8 cellular contexts compared by ENCODE assay signal in the genomic region with DNA sequence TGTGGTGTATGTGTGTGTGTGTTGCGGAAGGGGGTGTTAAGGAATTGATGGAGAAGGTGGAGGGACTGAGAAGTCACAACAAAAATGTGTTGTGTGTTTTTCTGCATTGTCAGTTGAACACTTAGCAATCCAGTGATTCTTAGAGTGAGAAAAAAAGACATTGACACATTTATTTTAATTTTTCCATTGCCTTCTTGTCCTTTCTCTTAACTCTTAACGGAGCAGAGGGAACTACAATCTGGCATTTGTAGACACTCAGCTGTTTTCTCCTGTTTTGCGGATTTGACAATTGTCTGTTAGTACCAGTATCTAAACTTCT. TPM values are rescaled to one million over a fixed set of nuclear protein-coding genes. Genes with fewer than 3 reads are reported as not detected.
DNase-seq lines count a peak whose midpoint lies in the region; ATAC-seq and TF ChIP-seq lines count a peak whose summit lies in the region.

No MANE protein-coding gene starts in this region.

- H3K27ac ChIP-seq in SK-N-SH (ENCODE audit: low read depth in 2 of 2, low read length in 1 of 2) (peak overlapping the region; percentile 71 to 99; a peak in 3 of 4 replicates), psoas muscle (peak overlapping the region; percentile 94)

- CTCF ChIA-PET in SK-N-SH (lab: Yijun Ruan, JAX) = interaction anchor here (1.1 to 4.7 kb wide), 5 partner anchors 7 to 783 kb away, joined by 3 to 46 read pairs (median 4); partner anchors contain the start of gene LHX9

- no peak for TF ChIP-seq EP300 in SK-N-SH (IDR thresholded peaks at IDR 0.05; ENCODE audit: borderline replicate concordance in 1 of 2, low read depth in 1 of 2, low read length in 1 of 2)

- no peaks in the 10 kb centered on the region for H3K9me3 ChIP-seq in SK-N-SH
- H3K9me3 ChIP-seq in psoas muscle = no peaks in the 10 kb centered on the region

- 38% methylated on average over 3 of the region's 3 CpGs for WGBS in SK-N-SH (ENCODE audit: low lambda C conversion rate)
- WGBS in psoas muscle, 3 donors = 34 to 52% (median 38%) methylated on average over 3 of the region's 3 CpGs

- H2AFZ ChIP-seq in SK-N-SH (ENCODE audit: low read depth) = peak overlapping the region; percentile 99

- H3K4me2 ChIP-seq in SK-N-SH = peak overlapping the region; percentile 74

- ATAC-seq in psoas muscle (peak in 1 of 4 donors; percentile 5), GM21526 (IDR thresholded peaks at IDR 0.05; ENCODE audit: low FRiP score, unreplicated experiment) (no peak)

- no peak for TF ChIP-seq RAD21 in SK-N-SH (IDR thresholded peaks at IDR 0.05; ENCODE audit: low read length)

- POLR2A ChIA-PET in SK-N-SH (lab: Yijun Ruan, JAX) = interaction anchor here (0.6 to 1.3 kb wide), 4 partner anchors 7 to 210 kb away, joined by 3 to 4 read pairs (median 3); no protein-coding TSS in a partner anchor

- H3K27me3 ChIP-seq in SK-N-SH (ENCODE audit: insufficient read depth) (no peaks in the 10 kb centered on the region), psoas muscle (ENCODE audit: insufficient read depth in 3 of 3, low read length in 2 of 3) (peaks cover 0 to 14% (median 3%) of the 10 kb centered on the region in 3 donors)

- no peaks in the 10 kb centered on the region for H3K9me2 ChIP-seq in SK-N-SH

- TF ChIP-seq CTCF in GM12864 (IDR thresholded peaks at IDR 0.05; ENCODE audit: low read depth, low read length, missing control alignments) = no peak
- no peak for TF ChIP-seq CTCF in SK-N-SH (IDR thresholded peaks at IDR 0.05)
- TF ChIP-seq CTCF in foreskin fibroblast (IDR thresholded peaks at IDR 0.05; ENCODE audit: low read depth, low read length) = no peak
- no peak for TF ChIP-seq CTCF in psoas muscle (IDR thresholded peaks at IDR 0.05)

- peaks cover 4% of the 10 kb centered on the region for H3F3A ChIP-seq in SK-N-SH (replicated peaks; ENCODE audit: insufficient read depth)

- peak overlapping the region; percentile 89 for H3K9ac ChIP-seq in SK-N-SH

- DNase-seq in GM12864 (ENCODE audit: low read depth) (no peak), SK-N-SH (no peak), foreskin fibroblast (no peak), psoas muscle (no peak), DMS114 treated with DMSO at 0.1 percent for 48 hours (lab: John Stamatoyannopoulos, UW; ENCODE audit: unreplicated experiment) (no peak), HK-2 (ENCODE audit: unreplicated experiment) (no peak), cerebellar cortex (ENCODE audit: low spot score) (no peak)

- peaks cover 5 to 6% of the 10 kb centered on the region in 2 experiments; a peak in 2 of 4 replicates for H3K4me1 ChIP-seq in SK-N-SH (ENCODE audit: control insufficient read depth in 1 of 2, insufficient read depth in 2 of 2, low read depth in 1 of 2, low read length in 1 of 2)
- peaks cover 9% of the 10 kb centered on the region for H3K4me1 ChIP-seq in psoas muscle

- intact Hi-C loops in psoas muscle (cut with DNase I) = loop anchor here in 1 of 2 donors (5.0 to 10.0 kb wide), 2 partner anchors 131 to 252 kb away; partner anchors contain the start of gene NEK7

- 0 out of 2 replicates have a peak, but pooled peaks cover 7% of the 10 kb centered on the region for H3K79me2 ChIP-seq in SK-N-SH (ENCODE audit: insufficient read depth)

- H3K4me3 ChIP-seq in GM12864 (ENCODE audit: low read depth, low read length) (peak overlapping the region; percentile 85), SK-N-SH (ENCODE audit: low read depth in 2 of 2, low read length in 1 of 2) (peak overlapping the region; percentile 86 to 88), foreskin fibroblast (ENCODE audit: low read depth in 1 of 2, low read length in 2 of 2) (peak overlapping the region; percentile 64 to 75), psoas muscle (peak overlapping the region; percentile 90)

- no peaks in the 10 kb centered on the region for H4K20me1 ChIP-seq in SK-N-SH (ENCODE audit: insufficient read depth)

- H3K36me3 ChIP-seq in SK-N-SH (replicated peaks in 1 of 2; ENCODE audit: control insufficient read depth in 1 of 2, insufficient read depth in 2 of 2, low read length in 1 of 2) (no peaks in the 10 kb centered on the region), psoas muscle (ENCODE audit: insufficient read depth in 1 of 2, low read depth in 1 of 2) (no peaks in the 10 kb centered on the region)

TF ChIP-seq in SK-N-SH, 30 proteins besides CTCF, POLR2A, EP300 and RAD21:
- TF ChIP-seq RXRA (IDR thresholded peaks at IDR 0.05; ENCODE audit: borderline replicate concordance, low read depth) (no peak), SIN3A (IDR thresholded peaks at IDR 0.05; ENCODE audit: borderline replicate concordance, low read depth, low read length) (no peak), POLR2AphosphoS5 (IDR thresholded peaks at IDR 0.05; ENCODE audit: low read depth, low read length) (no peak), ELF1 (IDR thresholded peaks at IDR 0.05) (no peak), FOXM1 (IDR thresholded peaks at IDR 0.05; ENCODE audit: low read depth) (no peak), RCOR1 (IDR thresholded peaks at IDR 0.05; ENCODE audit: low read length) (no peak), YY1 (IDR thresholded peaks at IDR 0.05; ENCODE audit: low read depth) (no peak), MXI1 (IDR thresholded peaks at IDR 0.05; ENCODE audit: low read depth, low read length) (no peak), NRF1 (IDR thresholded peaks at IDR 0.05; ENCODE audit: low read depth, low read length) (no peak), MEF2A (IDR thresholded peaks at IDR 0.05; ENCODE audit: borderline replicate concordance, low read depth) (no peak), GATA2 (CRISPR knock-in tag; IDR thresholded peaks at IDR 0.05) (no peak), FOXJ3 (CRISPR knock-in tag; IDR thresholded peaks at IDR 0.05) (no peak), TEAD4 (IDR thresholded peaks at IDR 0.05; ENCODE audit: borderline replicate concordance, insufficient read depth) (no peak), EZH2phosphoT487 (IDR thresholded peaks at IDR 0.05; ENCODE audit: borderline replicate concordance, low read depth) (no peak), GABPA (IDR thresholded peaks at IDR 0.05; ENCODE audit: low read depth) (no peak), TCF12 (IDR thresholded peaks at IDR 0.05) (no peak), JUND (IDR thresholded peaks at IDR 0.05) (no peak)
- TF ChIP-seq, protein P1, sequence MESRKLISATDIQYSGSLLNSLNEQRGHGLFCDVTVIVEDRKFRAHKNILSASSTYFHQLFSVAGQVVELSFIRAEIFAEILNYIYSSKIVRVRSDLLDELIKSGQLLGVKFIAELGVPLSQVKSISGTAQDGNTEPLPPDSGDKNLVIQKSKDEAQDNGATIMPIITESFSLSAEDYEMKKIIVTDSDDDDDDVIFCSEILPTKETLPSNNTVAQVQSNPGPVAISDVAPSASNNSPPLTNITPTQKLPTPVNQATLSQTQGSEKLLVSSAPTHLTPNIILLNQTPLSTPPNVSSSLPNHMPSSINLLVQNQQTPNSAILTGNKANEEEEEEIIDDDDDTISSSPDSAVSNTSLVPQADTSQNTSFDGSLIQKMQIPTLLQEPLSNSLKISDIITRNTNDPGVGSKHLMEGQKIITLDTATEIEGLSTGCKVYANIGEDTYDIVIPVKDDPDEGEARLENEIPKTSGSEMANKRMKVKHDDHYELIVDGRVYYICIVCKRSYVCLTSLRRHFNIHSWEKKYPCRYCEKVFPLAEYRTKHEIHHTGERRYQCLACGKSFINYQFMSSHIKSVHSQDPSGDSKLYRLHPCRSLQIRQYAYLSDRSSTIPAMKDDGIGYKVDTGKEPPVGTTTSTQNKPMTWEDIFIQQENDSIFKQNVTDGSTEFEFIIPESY (IDR thresholded peaks at IDR 0.05; ENCODE audit: borderline replicate concordance, low read depth) = no peak
- TF ChIP-seq, protein P2, sequence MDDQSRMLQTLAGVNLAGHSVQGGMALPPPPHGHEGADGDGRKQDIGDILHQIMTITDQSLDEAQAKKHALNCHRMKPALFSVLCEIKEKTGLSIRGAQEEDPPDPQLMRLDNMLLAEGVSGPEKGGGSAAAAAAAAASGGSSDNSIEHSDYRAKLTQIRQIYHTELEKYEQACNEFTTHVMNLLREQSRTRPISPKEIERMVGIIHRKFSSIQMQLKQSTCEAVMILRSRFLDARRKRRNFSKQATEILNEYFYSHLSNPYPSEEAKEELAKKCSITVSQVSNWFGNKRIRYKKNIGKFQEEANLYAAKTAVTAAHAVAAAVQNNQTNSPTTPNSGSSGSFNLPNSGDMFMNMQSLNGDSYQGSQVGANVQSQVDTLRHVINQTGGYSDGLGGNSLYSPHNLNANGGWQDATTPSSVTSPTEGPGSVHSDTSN (IDR thresholded peaks at IDR 0.05) = no peak
- TF ChIP-seq, protein P3, sequence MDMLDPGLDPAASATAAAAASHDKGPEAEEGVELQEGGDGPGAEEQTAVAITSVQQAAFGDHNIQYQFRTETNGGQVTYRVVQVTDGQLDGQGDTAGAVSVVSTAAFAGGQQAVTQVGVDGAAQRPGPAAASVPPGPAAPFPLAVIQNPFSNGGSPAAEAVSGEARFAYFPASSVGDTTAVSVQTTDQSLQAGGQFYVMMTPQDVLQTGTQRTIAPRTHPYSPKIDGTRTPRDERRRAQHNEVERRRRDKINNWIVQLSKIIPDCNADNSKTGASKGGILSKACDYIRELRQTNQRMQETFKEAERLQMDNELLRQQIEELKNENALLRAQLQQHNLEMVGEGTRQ (IDR thresholded peaks at IDR 0.05; ENCODE audit: borderline replicate concordance, low read depth, low read length) = no peak

RNA-seq across cellular contexts. Expression of gene C1orf53, which starts 0.7 kb away (rescaled TPM):
- polyA plus RNA-seq in SK-N-SH (2012; rRNA removed) (22.9 and 24.9 TPM in 2 replicates), psoas muscle (1 to 10 TPM; 2.0 to 4.3 (median 2.5) TPM)
- 29.8 and 34.4 TPM in 2 replicates for polyA plus RNA-seq in SK-N-SH (2012; cell fraction: cytosol; rRNA removed)
- 7.0 and 12.2 TPM in 2 replicates for polyA plus RNA-seq in SK-N-SH (2012; cell fraction: nucleus; rRNA removed)
- total RNA-seq in psoas muscle = 1 to 10 TPM in 3 of 4 donors, under 1 TPM in 1; 0.84 to 3.9 (median 1.8) TPM

RNA-seq across cellular contexts. Expression of gene LHX9, which starts 14.0 kb away (rescaled TPM):
- polyA plus RNA-seq in SK-N-SH (2012; rRNA removed) = 7.3 and 8.1 TPM in 2 replicates
- polyA plus RNA-seq in SK-N-SH (2012; cell fraction: cytosol; rRNA removed) = 4.1 and 5.6 TPM in 2 replicates
- polyA plus RNA-seq in SK-N-SH (2012; cell fraction: nucleus; rRNA removed) = 8.9 and 12.9 TPM in 2 replicates
- total RNA-seq in psoas muscle = under 1 TPM; 0.09 to 0.27 (median 0.13) TPM
- polyA plus RNA-seq in psoas muscle = under 1 TPM in 2 of 3 donors, not detected in 1; 0.04 TPM
